In the genomic region with DNA sequence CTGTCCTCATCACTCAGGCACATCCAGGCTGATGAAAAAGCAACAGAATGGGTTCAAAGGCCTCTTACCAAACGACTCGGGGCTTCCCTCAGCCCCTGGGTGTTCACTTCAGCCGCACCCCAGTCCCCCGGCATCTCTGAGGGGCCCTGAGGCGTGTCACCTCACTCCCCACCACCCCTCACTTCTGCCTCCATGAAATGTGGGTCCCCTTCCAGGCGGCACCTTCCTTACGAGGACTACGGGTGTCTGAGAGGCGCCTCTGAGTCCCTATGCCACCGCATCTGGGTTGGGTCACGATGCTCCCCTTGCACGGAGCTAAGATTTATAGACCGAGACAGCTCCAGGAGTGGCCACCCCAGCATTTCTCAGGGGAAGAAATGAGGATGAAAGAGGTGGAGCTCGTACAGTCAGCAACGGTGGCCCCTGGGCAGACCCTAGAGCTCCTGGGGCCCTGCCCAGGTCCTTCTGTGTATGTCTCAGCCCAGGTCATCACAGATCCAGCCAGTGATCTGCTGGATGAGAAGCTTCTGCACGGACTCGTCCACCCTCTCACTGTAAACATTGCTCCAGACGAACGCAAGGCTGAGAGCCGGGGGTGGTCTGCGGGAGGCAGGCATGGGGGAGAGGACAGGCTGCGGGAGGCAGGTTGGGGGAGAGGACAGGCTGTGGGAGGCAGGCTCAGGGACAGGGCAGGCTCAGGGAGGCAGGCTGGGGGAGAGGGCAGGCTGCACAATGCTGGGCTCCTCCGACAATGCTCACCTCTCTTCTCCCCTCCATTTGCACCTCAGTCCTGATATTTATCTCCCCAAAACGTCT, we compare ENCODE assay signal across 1 cellular context.
TF ChIP-seq lines count a peak whose summit lies in the region.

No MANE protein-coding gene starts in this region.

TF ChIP-seq in H1, 55 proteins besides CTCF, POLR2A, EP300 and RAD21:
- TF ChIP-seq TAF1 (IDR thresholded peaks at IDR 0.05; ENCODE audit: low read depth, low read length) (no peak), CREB1 (IDR thresholded peaks at IDR 0.05) (no peak), ZNF274 (IDR thresholded peaks at IDR 0.05; ENCODE audit: borderline replicate concordance, extremely low read depth, low read length) (no peak), EZH2 (IDR thresholded peaks at IDR 0.05; ENCODE audit: low read depth, low read length, severe bottlenecking) (no peak), NANOG (IDR thresholded peaks at IDR 0.05; ENCODE audit: insufficient read depth, low read depth, low read length, poor library complexity, severe bottlenecking) (no peak), EGR1 (IDR thresholded peaks at IDR 0.05; ENCODE audit: borderline replicate concordance, low read depth, low read length) (no peak), TAF7 (optimal IDR thresholded peaks at IDR 0.05; ENCODE audit: borderline replicate concordance, low read depth, low read length) (no peak), BACH1 (IDR thresholded peaks at IDR 0.05; ENCODE audit: low read length) (no peak), RBBP5 (IDR thresholded peaks at IDR 0.05; ENCODE audit: borderline replicate concordance, low read depth, low read length) (no peak), CBX5 (IDR thresholded peaks at IDR 0.05; ENCODE audit: low read depth, low read length) (no peak), KDM1A (IDR thresholded peaks at IDR 0.05; ENCODE audit: borderline replicate concordance, low read length) (no peak), BRCA1 (IDR thresholded peaks at IDR 0.05; ENCODE audit: low read depth, low read length) (no peak), KDM5A (IDR thresholded peaks at IDR 0.05; ENCODE audit: low read length) (no peak), RFX5 (IDR thresholded peaks at IDR 0.05; ENCODE audit: borderline replicate concordance, low read depth, low read length) (no peak), SRF (IDR thresholded peaks at IDR 0.05; ENCODE audit: low read depth, low read length) (no peak), SP2 (IDR thresholded peaks at IDR 0.05; ENCODE audit: low read length) (no peak), HDAC2 (IDR thresholded peaks at IDR 0.05; ENCODE audit: borderline replicate concordance in 1 of 2, low read depth in 2 of 2, low read length in 2 of 2) (no peak), E2F6 (IDR thresholded peaks at IDR 0.05) (no peak), CBX8 (IDR thresholded peaks at IDR 0.05; ENCODE audit: borderline replicate concordance, low read depth, low read length) (no peak)
- TF ChIP-seq, protein P1, sequence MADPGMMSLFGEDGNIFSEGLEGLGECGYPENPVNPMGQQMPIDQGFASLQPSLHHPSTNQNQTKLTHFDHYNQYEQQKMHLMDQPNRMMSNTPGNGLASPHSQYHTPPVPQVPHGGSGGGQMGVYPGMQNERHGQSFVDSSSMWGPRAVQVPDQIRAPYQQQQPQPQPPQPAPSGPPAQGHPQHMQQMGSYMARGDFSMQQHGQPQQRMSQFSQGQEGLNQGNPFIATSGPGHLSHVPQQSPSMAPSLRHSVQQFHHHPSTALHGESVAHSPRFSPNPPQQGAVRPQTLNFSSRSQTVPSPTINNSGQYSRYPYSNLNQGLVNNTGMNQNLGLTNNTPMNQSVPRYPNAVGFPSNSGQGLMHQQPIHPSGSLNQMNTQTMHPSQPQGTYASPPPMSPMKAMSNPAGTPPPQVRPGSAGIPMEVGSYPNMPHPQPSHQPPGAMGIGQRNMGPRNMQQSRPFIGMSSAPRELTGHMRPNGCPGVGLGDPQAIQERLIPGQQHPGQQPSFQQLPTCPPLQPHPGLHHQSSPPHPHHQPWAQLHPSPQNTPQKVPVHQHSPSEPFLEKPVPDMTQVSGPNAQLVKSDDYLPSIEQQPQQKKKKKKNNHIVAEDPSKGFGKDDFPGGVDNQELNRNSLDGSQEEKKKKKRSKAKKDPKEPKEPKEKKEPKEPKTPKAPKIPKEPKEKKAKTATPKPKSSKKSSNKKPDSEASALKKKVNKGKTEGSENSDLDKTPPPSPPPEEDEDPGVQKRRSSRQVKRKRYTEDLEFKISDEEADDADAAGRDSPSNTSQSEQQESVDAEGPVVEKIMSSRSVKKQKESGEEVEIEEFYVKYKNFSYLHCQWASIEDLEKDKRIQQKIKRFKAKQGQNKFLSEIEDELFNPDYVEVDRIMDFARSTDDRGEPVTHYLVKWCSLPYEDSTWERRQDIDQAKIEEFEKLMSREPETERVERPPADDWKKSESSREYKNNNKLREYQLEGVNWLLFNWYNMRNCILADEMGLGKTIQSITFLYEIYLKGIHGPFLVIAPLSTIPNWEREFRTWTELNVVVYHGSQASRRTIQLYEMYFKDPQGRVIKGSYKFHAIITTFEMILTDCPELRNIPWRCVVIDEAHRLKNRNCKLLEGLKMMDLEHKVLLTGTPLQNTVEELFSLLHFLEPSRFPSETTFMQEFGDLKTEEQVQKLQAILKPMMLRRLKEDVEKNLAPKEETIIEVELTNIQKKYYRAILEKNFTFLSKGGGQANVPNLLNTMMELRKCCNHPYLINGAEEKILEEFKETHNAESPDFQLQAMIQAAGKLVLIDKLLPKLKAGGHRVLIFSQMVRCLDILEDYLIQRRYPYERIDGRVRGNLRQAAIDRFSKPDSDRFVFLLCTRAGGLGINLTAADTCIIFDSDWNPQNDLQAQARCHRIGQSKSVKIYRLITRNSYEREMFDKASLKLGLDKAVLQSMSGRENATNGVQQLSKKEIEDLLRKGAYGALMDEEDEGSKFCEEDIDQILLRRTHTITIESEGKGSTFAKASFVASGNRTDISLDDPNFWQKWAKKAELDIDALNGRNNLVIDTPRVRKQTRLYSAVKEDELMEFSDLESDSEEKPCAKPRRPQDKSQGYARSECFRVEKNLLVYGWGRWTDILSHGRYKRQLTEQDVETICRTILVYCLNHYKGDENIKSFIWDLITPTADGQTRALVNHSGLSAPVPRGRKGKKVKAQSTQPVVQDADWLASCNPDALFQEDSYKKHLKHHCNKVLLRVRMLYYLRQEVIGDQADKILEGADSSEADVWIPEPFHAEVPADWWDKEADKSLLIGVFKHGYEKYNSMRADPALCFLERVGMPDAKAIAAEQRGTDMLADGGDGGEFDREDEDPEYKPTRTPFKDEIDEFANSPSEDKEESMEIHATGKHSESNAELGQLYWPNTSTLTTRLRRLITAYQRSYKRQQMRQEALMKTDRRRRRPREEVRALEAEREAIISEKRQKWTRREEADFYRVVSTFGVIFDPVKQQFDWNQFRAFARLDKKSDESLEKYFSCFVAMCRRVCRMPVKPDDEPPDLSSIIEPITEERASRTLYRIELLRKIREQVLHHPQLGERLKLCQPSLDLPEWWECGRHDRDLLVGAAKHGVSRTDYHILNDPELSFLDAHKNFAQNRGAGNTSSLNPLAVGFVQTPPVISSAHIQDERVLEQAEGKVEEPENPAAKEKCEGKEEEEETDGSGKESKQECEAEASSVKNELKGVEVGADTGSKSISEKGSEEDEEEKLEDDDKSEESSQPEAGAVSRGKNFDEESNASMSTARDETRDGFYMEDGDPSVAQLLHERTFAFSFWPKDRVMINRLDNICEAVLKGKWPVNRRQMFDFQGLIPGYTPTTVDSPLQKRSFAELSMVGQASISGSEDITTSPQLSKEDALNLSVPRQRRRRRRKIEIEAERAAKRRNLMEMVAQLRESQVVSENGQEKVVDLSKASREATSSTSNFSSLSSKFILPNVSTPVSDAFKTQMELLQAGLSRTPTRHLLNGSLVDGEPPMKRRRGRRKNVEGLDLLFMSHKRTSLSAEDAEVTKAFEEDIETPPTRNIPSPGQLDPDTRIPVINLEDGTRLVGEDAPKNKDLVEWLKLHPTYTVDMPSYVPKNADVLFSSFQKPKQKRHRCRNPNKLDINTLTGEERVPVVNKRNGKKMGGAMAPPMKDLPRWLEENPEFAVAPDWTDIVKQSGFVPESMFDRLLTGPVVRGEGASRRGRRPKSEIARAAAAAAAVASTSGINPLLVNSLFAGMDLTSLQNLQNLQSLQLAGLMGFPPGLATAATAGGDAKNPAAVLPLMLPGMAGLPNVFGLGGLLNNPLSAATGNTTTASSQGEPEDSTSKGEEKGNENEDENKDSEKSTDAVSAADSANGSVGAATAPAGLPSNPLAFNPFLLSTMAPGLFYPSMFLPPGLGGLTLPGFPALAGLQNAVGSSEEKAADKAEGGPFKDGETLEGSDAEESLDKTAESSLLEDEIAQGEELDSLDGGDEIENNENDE (IDR thresholded peaks at IDR 0.05; ENCODE audit: insufficient replicate concordance, low read length): no peak
